Comparison of ENCODE assay signal across 9 cellular contexts in the genomic region with DNA sequence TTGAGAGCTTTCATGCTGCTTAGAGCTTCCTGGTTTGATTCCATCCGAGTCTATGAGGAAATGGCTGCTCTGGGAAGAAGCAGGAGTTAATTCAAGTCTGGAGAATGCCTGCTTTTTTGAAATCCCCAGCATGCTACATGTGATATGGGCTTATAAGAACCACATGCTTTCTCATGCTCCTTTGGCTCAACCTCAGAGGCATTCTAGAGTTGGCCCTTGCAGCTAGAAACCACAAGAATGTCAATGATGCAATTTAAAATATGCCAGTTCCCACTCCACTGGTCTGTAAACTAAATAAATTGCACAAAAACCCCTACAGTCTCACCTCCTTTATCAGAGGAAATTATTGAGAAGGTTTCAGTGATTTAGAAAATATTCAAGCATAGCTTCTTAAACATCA.
DNase-seq lines count a peak whose midpoint lies in the region; TF ChIP-seq lines count a peak whose summit lies in the region.
"Had no signal": no experiment of that assay in that cellular context is flagged by ENCODE, and none has a peak within 500 bp of the region (broad histone marks: within the 10 kb centered on the region; RNA-seq: fewer than 3 reads in every experiment).

No MANE protein-coding gene starts in this region.

- H3K9me3 Mint-ChIP-seq in activated T-helper 1 cell treated with anti-CD3 and anti-CD28 coated beads, Interleukin-12 subunit alpha, Interleukin-12 subunit beta, Interleukin-2, Interleukin-4 antibody, amounts not matched to agents 30 ng/mL and 10 ng/mL and 1 ng/mL, durations not matched to agents 14 hours and 24 hours and 36 hours = no peaks in the 10 kb centered on the region
- H3K9me3 Mint-ChIP-seq: activated naive CD4-positive, alpha-beta T cell treated with anti-CD3 and anti-CD28 coated beads, Interleukin-2, amount 50 U/mL, for 24 hours had no signal

- H4K8ac ChIP-seq in mesenchymal stem cell (ENCODE audit: low read length) = no peak overlapping the region

- H3K36me3 ChIP-seq in KMS-11 (ENCODE audit: insufficient read depth) (no peaks in the 10 kb centered on the region), mesenchymal stem cell (ENCODE audit: control insufficient read depth in 1 of 2, insufficient read depth in 2 of 2, low read depth in 1 of 2, low read length in 2 of 2) (no peaks in the 10 kb centered on the region)

- H3K27ac ChIP-seq in KMS-11 (peak overlapping the region; percentile 8; the same call in 1 of the 2 replicates), mesenchymal stem cell (ENCODE audit: low read length, poor library complexity, severe bottlenecking) (peak overlapping the region; percentile 76)

- H3K4me1 ChIP-seq in KMS-11 (ENCODE audit: low read depth, poor library complexity, severe bottlenecking) = peaks cover 41% of the 10 kb centered on the region
- H3K4me1 ChIP-seq in mesenchymal stem cell (ENCODE audit: control insufficient read depth, insufficient read depth, low read depth, low read length) = no peaks in the 10 kb centered on the region

- H3K18ac ChIP-seq in mesenchymal stem cell (ENCODE audit: low read depth in 1 of 2, low read length in 2 of 2) = no peak overlapping the region

- H2BK12ac ChIP-seq in mesenchymal stem cell (ENCODE audit: low read length in 2 of 2) = no peak overlapping the region

- H2AK5ac ChIP-seq in mesenchymal stem cell (ENCODE audit: low read length, severe bottlenecking) = no peak overlapping the region

- H2BK15ac ChIP-seq in mesenchymal stem cell (ENCODE audit: low read depth, poor library complexity, severe bottlenecking) = no peak overlapping the region

- TF ChIP-seq CTCF in KMS-11 (conservative IDR thresholded peaks at IDR 0.05; ENCODE audit: low read depth, low read length) (no peak), astrocyte of the cerebellum (IDR thresholded peaks at IDR 0.05; ENCODE audit: low read depth, low read length, missing control alignments) (no peak)

- no peak overlapping the region for H3K14ac ChIP-seq in mesenchymal stem cell (ENCODE audit: low read length in 2 of 2)

- intact Hi-C loops in activated T-helper 1 cell treated with anti-CD3 and anti-CD28 coated beads, Interleukin-12 subunit alpha, Interleukin-12 subunit beta, Interleukin-2, Interleukin-4 antibody, amounts not matched to agents 30 ng/mL and 10 ng/mL and 1 ng/mL, durations not matched to agents 14 hours and 24 hours and 36 hours (cut with micrococcal nuclease) = no loop called here

- no peak overlapping the region for H3K27ac Mint-ChIP-seq in activated T-helper 1 cell treated with anti-CD3 and anti-CD28 coated beads, Interleukin-12 subunit alpha, Interleukin-12 subunit beta, Interleukin-2, Interleukin-4 antibody, amounts not matched to agents 30 ng/mL and 10 ng/mL and 1 ng/mL, durations not matched to agents 14 hours and 24 hours and 36 hours
- H3K27ac Mint-ChIP-seq: activated naive CD4-positive, alpha-beta T cell treated with anti-CD3 and anti-CD28 coated beads, Interleukin-2, amount 50 U/mL, for 24 hours had no signal

- DNase-seq in Caki2 (ENCODE audit: low read depth) = peak; percentile 89
- DNase-seq in astrocyte of the cerebellum (ENCODE audit: low read depth) = peak; percentile 100
- peak; percentile 95 for DNase-seq in mesenchymal stem cell
- no peak for DNase-seq in NCI-H526 (lab: John Stamatoyannopoulos, UW)
- no peak for DNase-seq in activated T-helper 1 cell treated with anti-CD3 and anti-CD28 coated beads, Interleukin-12 subunit alpha, Interleukin-12 subunit beta, Interleukin-2, Interleukin-4 antibody, amounts not matched to agents 30 ng/mL and 10 ng/mL and 1 ng/mL, durations not matched to agents 14 hours and 24 hours and 36 hours (ENCODE audit: low spot score)
- no peak for DNase-seq in activated T-cell treated with anti-CD3 and anti-CD28 coated beads, Interleukin-2, amount 50 U/mL, for 48 hours
- no peak for DNase-seq in SHP77 treated with DMSO at 0.1 percent for 48 hours (lab: John Stamatoyannopoulos, UW)

- no peaks in the 10 kb centered on the region for H4K20me1 ChIP-seq in KMS-11 (ENCODE audit: insufficient read depth)

- peak overlapping the region; percentile 11 for H2AFZ ChIP-seq in KMS-11 (ENCODE audit: low read depth)
- no peak overlapping the region for H2AFZ ChIP-seq in mesenchymal stem cell (ENCODE audit: low read depth, low read length)

- H3K4ac ChIP-seq in mesenchymal stem cell (ENCODE audit: low read depth in 1 of 2, low read length in 2 of 2) = no peak overlapping the region

- H3K9me3 ChIP-seq in mesenchymal stem cell (ENCODE audit: control insufficient read depth, low read length) = no peaks in the 10 kb centered on the region

- H3K4me1 Mint-ChIP-seq in activated T-helper 1 cell treated with anti-CD3 and anti-CD28 coated beads, Interleukin-12 subunit alpha, Interleukin-12 subunit beta, Interleukin-2, Interleukin-4 antibody, amounts not matched to agents 30 ng/mL and 10 ng/mL and 1 ng/mL, durations not matched to agents 14 hours and 24 hours and 36 hours (ENCODE audit: low read depth) = peaks cover 16% of the 10 kb centered on the region

- H3K27me3 ChIP-seq in KMS-11 (ENCODE audit: insufficient read depth, low read depth) (no peaks in the 10 kb centered on the region), mesenchymal stem cell (ENCODE audit: control insufficient read depth in 1 of 2, insufficient read depth in 1 of 2, low read length in 2 of 2) (no peaks in the 10 kb centered on the region)

- H4K91ac ChIP-seq in mesenchymal stem cell (ENCODE audit: low read length) = no peak overlapping the region

- 13% methylated on average over 1 of the region's 1 CpG for WGBS in mesenchymal stem cell

- H3K36me3 Mint-ChIP-seq in activated T-helper 1 cell treated with anti-CD3 and anti-CD28 coated beads, Interleukin-12 subunit alpha, Interleukin-12 subunit beta, Interleukin-2, Interleukin-4 antibody, amounts not matched to agents 30 ng/mL and 10 ng/mL and 1 ng/mL, durations not matched to agents 14 hours and 24 hours and 36 hours (ENCODE audit: low read depth) = no peaks in the 10 kb centered on the region
- H3K36me3 Mint-ChIP-seq: activated naive CD4-positive, alpha-beta T cell treated with anti-CD3 and anti-CD28 coated beads, Interleukin-2, amount 50 U/mL, for 24 hours had no signal

- no peak overlapping the region for H3K4me3 Mint-ChIP-seq in activated T-helper 1 cell treated with anti-CD3 and anti-CD28 coated beads, Interleukin-12 subunit alpha, Interleukin-12 subunit beta, Interleukin-2, Interleukin-4 antibody, amounts not matched to agents 30 ng/mL and 10 ng/mL and 1 ng/mL, durations not matched to agents 14 hours and 24 hours and 36 hours
- H3K4me3 Mint-ChIP-seq: activated naive CD4-positive, alpha-beta T cell treated with anti-CD3 and anti-CD28 coated beads, Interleukin-2, amount 50 U/mL, for 24 hours had no signal

- no peak overlapping the region for H3K4me3 ChIP-seq in KMS-11 (IDR thresholded peaks at IDR 0.05; ENCODE audit: insufficient read depth, low read depth, low read length)
- H3K4me3 ChIP-seq in astrocyte of the cerebellum (ENCODE audit: low read depth, low read length) = no peak overlapping the region
- no peak overlapping the region for H3K4me3 ChIP-seq in mesenchymal stem cell (ENCODE audit: insufficient read depth in 1 of 2, low read depth in 1 of 2, low read length in 2 of 2)

- no peaks in the 10 kb centered on the region for H3K79me1 ChIP-seq in mesenchymal stem cell (replicated peaks; ENCODE audit: low read length, poor library complexity, severe bottlenecking)

- H3K23ac ChIP-seq in mesenchymal stem cell (ENCODE audit: low read length in 2 of 2) = no peak overlapping the region

- in situ Hi-C loops in Caki2 (cut with HindIII; ENCODE audit: low pct_unique_long_range_greater_than_20kb, low sequenced_read_pairs) = no loop called here
- in situ Hi-C loops in astrocyte of the cerebellum (cut with HindIII; ENCODE audit: low sequenced_read_pairs) = no loop called here

- H3K79me2 ChIP-seq in KMS-11 (ENCODE audit: insufficient read depth, low read depth) = no peaks in the 10 kb centered on the region

- no peak overlapping the region for H2BK120ac ChIP-seq in mesenchymal stem cell (ENCODE audit: low read depth, low read length)

- H3K4me2 ChIP-seq in KMS-11 (peak overlapping the region; percentile 43), mesenchymal stem cell (ENCODE audit: low read length, poor library complexity, severe bottlenecking) (no peak overlapping the region)

- H3K9ac ChIP-seq in KMS-11 = no peak overlapping the region; the same call in 1 of the 2 replicates
- H3K9ac ChIP-seq in mesenchymal stem cell (ENCODE audit: low read length) = peak overlapping the region; percentile 28

- H2BK5ac ChIP-seq in mesenchymal stem cell (ENCODE audit: low read depth, low read length, poor library complexity, severe bottlenecking) = no peak overlapping the region

- H3K27me3 Mint-ChIP-seq in activated T-helper 1 cell treated with anti-CD3 and anti-CD28 coated beads, Interleukin-12 subunit alpha, Interleukin-12 subunit beta, Interleukin-2, Interleukin-4 antibody, amounts not matched to agents 30 ng/mL and 10 ng/mL and 1 ng/mL, durations not matched to agents 14 hours and 24 hours and 36 hours (ENCODE audit: insufficient read depth) = peaks cover 9% of the 10 kb centered on the region
- H3K27me3 Mint-ChIP-seq: activated naive CD4-positive, alpha-beta T cell treated with anti-CD3 and anti-CD28 coated beads, Interleukin-2, amount 50 U/mL, for 24 hours had no signal

Comparison
In these comparisons a context has a peak if more than half of its experiments do, and no peak if none do; other contexts are left out.
1. DNase-seq: peak in Caki2 (single experiment), astrocyte of the cerebellum (single experiment) and mesenchymal stem cell (single experiment); none in NCI-H526 (0 of 2), activated T-helper 1 cell treated with anti-CD3 and anti-CD28 coated beads, Interleukin-12 subunit alpha, Interleukin-12 subunit beta, Interleukin-2, Interleukin-4 antibody, amounts not matched to agents 30 ng/mL and 10 ng/mL and 1 ng/mL, durations not matched to agents 14 hours and 24 hours and 36 hours (single experiment), activated T-cell treated with anti-CD3 and anti-CD28 coated beads, Interleukin-2, amount 50 U/mL, for 48 hours (0 of 2) and SHP77 treated with DMSO at 0.1 percent for 48 hours (single experiment).